In genomic region chr5:76607353-76607871, GRCh38 we compare ENCODE assay signal across 13 cellular contexts. TPM values are rescaled to one million over a fixed set of nuclear protein-coding genes. Genes with fewer than 3 reads are reported as not detected.
DNase-seq lines count a peak whose midpoint lies in the region; ATAC-seq and TF ChIP-seq lines count a peak whose summit lies in the region.
"Had no signal": no experiment of that assay in that cellular context is flagged by ENCODE, and none has a peak within 500 bp of the region (broad histone marks: within the 10 kb centered on the region; RNA-seq: fewer than 3 reads in every experiment).

No MANE protein-coding gene starts in this region.

- POLR2A ChIA-PET in activated CD8-positive, alpha-beta T cell treated with anti-CD3 and anti-CD28 coated beads, Interleukin-2, amount 10 ng/mL, durations not matched to agents 7 days and 5 days (lab: Charles Lee) = interaction anchor here (0.8 kb wide), 1 partner anchor 34 kb away, joined by 4 read pairs; no protein-coding TSS in a partner anchor
- POLR2A ChIA-PET in activated CD8-positive, alpha-beta T cell treated with anti-CD3 and anti-CD28 coated beads for 36 hours (lab: Charles Lee) = no interaction called here
- POLR2A ChIA-PET in T-cell (lab: Charles Lee) = interaction anchor here in 1 of 2 donors (0.6 kb wide), 1 partner anchor 273 kb away, joined by 3 read pairs; no protein-coding TSS in a partner anchor

- no peak for TF ChIP-seq CTCF in activated CD8-positive, alpha-beta T cell treated with anti-CD3 and anti-CD28 coated beads for 36 hours (IDR thresholded peaks at IDR 0.05)

- DNase-seq in activated CD8-positive, alpha-beta T cell treated with anti-CD3 and anti-CD28 coated beads, Interleukin-2, amount 10 ng/mL, durations not matched to agents 7 days and 5 days = no peak
- DNase-seq in activated CD8-positive, alpha-beta T cell treated with anti-CD3 and anti-CD28 coated beads for 36 hours = no peak
- DNase-seq in T-cell (peak in 4 of 34 experiments; percentile 4 to 22 (median 13)), fibroblast of peridontal ligament (ENCODE audit: extremely low read depth) (peak; percentile 74), amygdala (lab: John Stamatoyannopoulos, UW) (no peak), SKM-1 (lab: John Stamatoyannopoulos, UW; ENCODE audit: unreplicated experiment) (no peak)
- DNase-seq in stimulated activated effector memory CD8-positive, alpha-beta T cell treated with anti-CD3 and anti-CD28 coated beads, Interleukin-12 subunit alpha, Interleukin-12 subunit beta, amount 100 ng/mL, for 72 hours (ENCODE audit: low spot score in 2 of 2) = no peak
- no peak for DNase-seq in stimulated activated CD4-positive, alpha-beta T cell treated with anti-CD3 and anti-CD28 coated beads, Interleukin-2, amount 100 ng/mL, for 48 hours
- DNase-seq: ACHN; activated CD4-positive, alpha-beta T cell treated with anti-CD3 and anti-CD28 coated beads for 4 hours; gastrocnemius medialis; Right ventricle myocardium superior had no signal

- no peaks in the 10 kb centered on the region for H3K27me3 Mint-ChIP-seq in activated CD8-positive, alpha-beta T cell treated with anti-CD3 and anti-CD28 coated beads, Interleukin-2, amount 10 ng/mL, durations not matched to agents 7 days and 5 days (ENCODE audit: low read depth)
- no peaks in the 10 kb centered on the region for H3K27me3 Mint-ChIP-seq in activated CD8-positive, alpha-beta T cell treated with anti-CD3 and anti-CD28 coated beads for 36 hours
- H3K27me3 Mint-ChIP-seq in T-cell = no peaks in the 10 kb centered on the region

- no peak overlapping the region for H3K4me3 Mint-ChIP-seq in activated CD8-positive, alpha-beta T cell treated with anti-CD3 and anti-CD28 coated beads, Interleukin-2, amount 10 ng/mL, durations not matched to agents 7 days and 5 days
- no peak overlapping the region for H3K4me3 Mint-ChIP-seq in activated CD8-positive, alpha-beta T cell treated with anti-CD3 and anti-CD28 coated beads for 36 hours
- H3K4me3 Mint-ChIP-seq in T-cell = peak overlapping the region; percentile 6 to 53 (median 42)
- H3K4me3 Mint-ChIP-seq in stimulated activated effector memory CD8-positive, alpha-beta T cell treated with anti-CD3 and anti-CD28 coated beads, Interleukin-12 subunit alpha, Interleukin-12 subunit beta, amount 100 ng/mL, for 72 hours = peak overlapping the region; percentile 55

- H3K4me1 Mint-ChIP-seq in activated CD8-positive, alpha-beta T cell treated with anti-CD3 and anti-CD28 coated beads, Interleukin-2, amount 10 ng/mL, durations not matched to agents 7 days and 5 days (ENCODE audit: low read depth) = peaks cover 8% of the 10 kb centered on the region
- peaks cover 11% of the 10 kb centered on the region for H3K4me1 Mint-ChIP-seq in activated CD8-positive, alpha-beta T cell treated with anti-CD3 and anti-CD28 coated beads for 36 hours (ENCODE audit: low read depth)
- peaks cover 6 to 33% (median 15%) of the 10 kb centered on the region in 3 donors for H3K4me1 Mint-ChIP-seq in T-cell
- H3K4me1 Mint-ChIP-seq in stimulated activated effector memory CD8-positive, alpha-beta T cell treated with anti-CD3 and anti-CD28 coated beads, Interleukin-12 subunit alpha, Interleukin-12 subunit beta, amount 100 ng/mL, for 72 hours = peaks cover 42% of the 10 kb centered on the region

- peak; percentile 27 for ATAC-seq in activated CD8-positive, alpha-beta T cell treated with anti-CD3 and anti-CD28 coated beads, Interleukin-2, amount 10 ng/mL, durations not matched to agents 7 days and 5 days
- no peak for ATAC-seq in activated CD8-positive, alpha-beta T cell treated with anti-CD3 and anti-CD28 coated beads for 36 hours
- peak in 2 of 4 experiments; percentile 57 to 67 for ATAC-seq in T-cell (replicated peaks in 1 of 4)
- ATAC-seq in stimulated activated effector memory CD8-positive, alpha-beta T cell treated with anti-CD3 and anti-CD28 coated beads, Interleukin-12 subunit alpha, Interleukin-12 subunit beta, amount 100 ng/mL, for 72 hours = peak; percentile 57
- ATAC-seq: gastrocnemius medialis had no signal

- H3K36me3 Mint-ChIP-seq in activated CD8-positive, alpha-beta T cell treated with anti-CD3 and anti-CD28 coated beads, Interleukin-2, amount 10 ng/mL, durations not matched to agents 7 days and 5 days (ENCODE audit: low read depth) = peaks cover 48% of the 10 kb centered on the region
- H3K36me3 Mint-ChIP-seq in activated CD8-positive, alpha-beta T cell treated with anti-CD3 and anti-CD28 coated beads for 36 hours (ENCODE audit: low read depth) = peaks cover 16% of the 10 kb centered on the region
- H3K36me3 Mint-ChIP-seq in T-cell = peaks cover 72% of the 10 kb centered on the region
- peaks cover 94% of the 10 kb centered on the region for H3K36me3 Mint-ChIP-seq in stimulated activated effector memory CD8-positive, alpha-beta T cell treated with anti-CD3 and anti-CD28 coated beads, Interleukin-12 subunit alpha, Interleukin-12 subunit beta, amount 100 ng/mL, for 72 hours

- intact Hi-C loops in activated CD8-positive, alpha-beta T cell treated with anti-CD3 and anti-CD28 coated beads for 36 hours (cut with micrococcal nuclease) = no loop called here

- H3K9me3 Mint-ChIP-seq in activated CD8-positive, alpha-beta T cell treated with anti-CD3 and anti-CD28 coated beads, Interleukin-2, amount 10 ng/mL, durations not matched to agents 7 days and 5 days (ENCODE audit: insufficient read depth) = no peaks in the 10 kb centered on the region
- no peaks in the 10 kb centered on the region for H3K9me3 Mint-ChIP-seq in activated CD8-positive, alpha-beta T cell treated with anti-CD3 and anti-CD28 coated beads for 36 hours
- H3K9me3 Mint-ChIP-seq in T-cell = no peaks in the 10 kb centered on the region
- H3K9me3 Mint-ChIP-seq in stimulated activated effector memory CD8-positive, alpha-beta T cell treated with anti-CD3 and anti-CD28 coated beads, Interleukin-12 subunit alpha, Interleukin-12 subunit beta, amount 100 ng/mL, for 72 hours = no peaks in the 10 kb centered on the region

- no peak overlapping the region for H3K27ac Mint-ChIP-seq in activated CD8-positive, alpha-beta T cell treated with anti-CD3 and anti-CD28 coated beads, Interleukin-2, amount 10 ng/mL, durations not matched to agents 7 days and 5 days
- H3K27ac Mint-ChIP-seq in activated CD8-positive, alpha-beta T cell treated with anti-CD3 and anti-CD28 coated beads for 36 hours = no peak overlapping the region
- H3K27ac Mint-ChIP-seq in T-cell = peak overlapping the region; percentile 69 to 92
- H3K27ac Mint-ChIP-seq in stimulated activated effector memory CD8-positive, alpha-beta T cell treated with anti-CD3 and anti-CD28 coated beads, Interleukin-12 subunit alpha, Interleukin-12 subunit beta, amount 100 ng/mL, for 72 hours = peak overlapping the region; percentile 89

- CTCF ChIA-PET in activated CD8-positive, alpha-beta T cell treated with anti-CD3 and anti-CD28 coated beads, Interleukin-2, amount 10 ng/mL, durations not matched to agents 7 days and 5 days (lab: Charles Lee) = interaction anchor here (1.4 to 4.7 kb wide), 3 partner anchors 21 to 167 kb away, joined by 5 to 33 read pairs (median 6); no protein-coding TSS in a partner anchor
- CTCF ChIA-PET in activated CD8-positive, alpha-beta T cell treated with anti-CD3 and anti-CD28 coated beads for 36 hours (lab: Charles Lee) = interaction anchor here (1.3 to 4.9 kb wide), 4 partner anchors 8 to 167 kb away, joined by 3 to 28 read pairs (median 6); no protein-coding TSS in a partner anchor
- CTCF ChIA-PET in T-cell (lab: Charles Lee) = interaction anchor here (0.5 to 4.3 kb wide), 3 partner anchors 167 to 1270 kb away, joined by 3 to 20 read pairs (median 4); partner anchors contain the start of gene HMGCR (in 1 of the 2)

RNA-seq across cellular contexts. Expression of gene F2RL2, which starts 15.8 kb away (rescaled TPM):
- total RNA-seq in activated CD8-positive, alpha-beta T cell treated with anti-CD3 and anti-CD28 coated beads, Interleukin-2, amount 10 ng/mL, durations not matched to agents 7 days and 5 days = not detected
- not detected for total RNA-seq in activated CD8-positive, alpha-beta T cell treated with anti-CD3 and anti-CD28 coated beads for 36 hours
- total RNA-seq in T-cell = under 1 TPM in 1 of 5 donors, not detected in 4; 0.09 TPM
- total RNA-seq: gastrocnemius medialis, lung microvascular endothelial cell had no signal

Comparison
In these comparisons a context has a peak if more than half of its experiments do, and no peak if none do; other contexts are left out.
1. H3K27ac Mint-ChIP-seq: peak in T-cell (2 of 2) and stimulated activated effector memory CD8-positive, alpha-beta T cell treated with anti-CD3 and anti-CD28 coated beads, Interleukin-12 subunit alpha, Interleukin-12 subunit beta, amount 100 ng/mL, for 72 hours (single experiment); none in activated CD8-positive, alpha-beta T cell treated with anti-CD3 and anti-CD28 coated beads, Interleukin-2, amount 10 ng/mL, durations not matched to agents 7 days and 5 days (single experiment) and activated CD8-positive, alpha-beta T cell treated with anti-CD3 and anti-CD28 coated beads for 36 hours (single experiment).
2. H3K4me3 Mint-ChIP-seq: peak in T-cell (3 of 3) and stimulated activated effector memory CD8-positive, alpha-beta T cell treated with anti-CD3 and anti-CD28 coated beads, Interleukin-12 subunit alpha, Interleukin-12 subunit beta, amount 100 ng/mL, for 72 hours (single experiment); none in activated CD8-positive, alpha-beta T cell treated with anti-CD3 and anti-CD28 coated beads, Interleukin-2, amount 10 ng/mL, durations not matched to agents 7 days and 5 days (single experiment) and activated CD8-positive, alpha-beta T cell treated with anti-CD3 and anti-CD28 coated beads for 36 hours (single experiment).